Comparison of ENCODE assay signal across 1 cellular context in genomic region chr2:8514748-8515389, GRCh38.
TF ChIP-seq lines count a peak whose summit lies in the region.

No MANE protein-coding gene starts in this region.

TF ChIP-seq in GM12878, 131 proteins besides CTCF, POLR2A, EP300 and RAD21 (continued from another document):
- TF ChIP-seq, protein P1, sequence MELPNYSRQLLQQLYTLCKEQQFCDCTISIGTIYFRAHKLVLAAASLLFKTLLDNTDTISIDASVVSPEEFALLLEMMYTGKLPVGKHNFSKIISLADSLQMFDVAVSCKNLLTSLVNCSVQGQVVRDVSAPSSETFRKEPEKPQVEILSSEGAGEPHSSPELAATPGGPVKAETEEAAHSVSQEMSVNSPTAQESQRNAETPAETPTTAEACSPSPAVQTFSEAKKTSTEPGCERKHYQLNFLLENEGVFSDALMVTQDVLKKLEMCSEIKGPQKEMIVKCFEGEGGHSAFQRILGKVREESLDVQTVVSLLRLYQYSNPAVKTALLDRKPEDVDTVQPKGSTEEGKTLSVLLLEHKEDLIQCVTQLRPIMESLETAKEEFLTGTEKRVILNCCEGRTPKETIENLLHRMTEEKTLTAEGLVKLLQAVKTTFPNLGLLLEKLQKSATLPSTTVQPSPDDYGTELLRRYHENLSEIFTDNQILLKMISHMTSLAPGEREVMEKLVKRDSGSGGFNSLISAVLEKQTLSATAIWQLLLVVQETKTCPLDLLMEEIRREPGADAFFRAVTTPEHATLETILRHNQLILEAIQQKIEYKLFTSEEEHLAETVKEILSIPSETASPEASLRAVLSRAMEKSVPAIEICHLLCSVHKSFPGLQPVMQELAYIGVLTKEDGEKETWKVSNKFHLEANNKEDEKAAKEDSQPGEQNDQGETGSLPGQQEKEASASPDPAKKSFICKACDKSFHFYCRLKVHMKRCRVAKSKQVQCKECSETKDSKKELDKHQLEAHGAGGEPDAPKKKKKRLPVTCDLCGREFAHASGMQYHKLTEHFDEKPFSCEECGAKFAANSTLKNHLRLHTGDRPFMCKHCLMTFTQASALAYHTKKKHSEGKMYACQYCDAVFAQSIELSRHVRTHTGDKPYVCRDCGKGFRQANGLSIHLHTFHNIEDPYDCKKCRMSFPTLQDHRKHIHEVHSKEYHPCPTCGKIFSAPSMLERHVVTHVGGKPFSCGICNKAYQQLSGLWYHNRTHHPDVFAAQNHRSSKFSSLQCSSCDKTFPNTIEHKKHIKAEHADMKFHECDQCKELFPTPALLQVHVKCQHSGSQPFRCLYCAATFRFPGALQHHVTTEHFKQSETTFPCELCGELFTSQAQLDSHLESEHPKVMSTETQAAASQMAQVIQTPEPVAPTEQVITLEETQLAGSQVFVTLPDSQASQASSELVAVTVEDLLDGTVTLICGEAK (IDR thresholded peaks at IDR 0.05; ENCODE audit: borderline replicate concordance), result no peak
- TF ChIP-seq ZNF207 (IDR thresholded peaks at IDR 0.05; ENCODE audit: borderline replicate concordance) (peak; percentile 56), E4F1 (IDR thresholded peaks at IDR 0.05; ENCODE audit: borderline replicate concordance, partially characterized antibody) (no peak), ESRRA (IDR thresholded peaks at IDR 0.05; ENCODE audit: low read length) (no peak), TARDBP (IDR thresholded peaks at IDR 0.05; ENCODE audit: borderline replicate concordance) (no peak), CBX3 (IDR thresholded peaks at IDR 0.05; ENCODE audit: borderline replicate concordance, low read depth) (no peak), CHD4 (IDR thresholded peaks at IDR 0.05) (peak; percentile 94; the same call in 1 of the 2 replicates), IKZF1 (conservative IDR thresholded peaks at IDR 0.05) (peak; percentile 94), BRCA1 (IDR thresholded peaks at IDR 0.05; ENCODE audit: low read depth, low read length) (no peak), CREB1 (IDR thresholded peaks at IDR 0.05; ENCODE audit: low read depth) (peak; percentile 59; the same call in 1 of the 2 replicates), ATF7 (IDR thresholded peaks at IDR 0.05; ENCODE audit: low read depth) (peak; percentile 87), RFX5 (IDR thresholded peaks at IDR 0.05; ENCODE audit: low read depth, low read length) (no peak), FOXK2 (IDR thresholded peaks at IDR 0.05) (peak; percentile 73), ELK1 (IDR thresholded peaks at IDR 0.05; ENCODE audit: low read depth, low read length) (no peak), HSF1 (IDR thresholded peaks at IDR 0.05; ENCODE audit: low read depth, low read length) (no peak), BMI1 (IDR thresholded peaks at IDR 0.05; ENCODE audit: borderline replicate concordance) (peak; percentile 59; the same call in 1 of the 2 replicates), HDAC2 (IDR thresholded peaks at IDR 0.05) (no peak), SMC3 (IDR thresholded peaks at IDR 0.05; ENCODE audit: borderline replicate concordance, low read length) (peak; percentile 35; the same call in 1 of the 2 replicates), IRF4 (IDR thresholded peaks at IDR 0.05; ENCODE audit: low read depth, low read length) (peak; percentile 79), ZZZ3 (IDR thresholded peaks at IDR 0.05; ENCODE audit: control insufficient read depth, insufficient read length, low read depth) (no peak), CEBPB (IDR thresholded peaks at IDR 0.05; ENCODE audit: borderline replicate concordance in 1 of 2, low read depth in 2 of 2, low read length in 2 of 2) (0 out of 4 replicates have a peak, but pooled peaks of 1 of the 2 experiments have one; percentile 67), ZNF687 (IDR thresholded peaks at IDR 0.05) (0 out of 2 replicates have a peak, but pooled peaks have one; percentile 45), CBFB (IDR thresholded peaks at IDR 0.05; ENCODE audit: low read depth) (peak; percentile 72), NR2C1 (IDR thresholded peaks at IDR 0.05) (no peak), SREBF2 (IDR thresholded peaks at IDR 0.05; ENCODE audit: low read length) (no peak), HDGF (IDR thresholded peaks at IDR 0.05) (no peak), SMARCA5 (IDR thresholded peaks at IDR 0.05) (peak; percentile 97), CHD1 (IDR thresholded peaks at IDR 0.05; ENCODE audit: low read depth, low read length) (no peak; the same call in 1 of the 2 replicates), CHD2 (IDR thresholded peaks at IDR 0.05; ENCODE audit: borderline replicate concordance, low read depth, low read length) (peak; percentile 65; the same call in 1 of the 2 replicates)
- TF ChIP-seq, protein P2, sequence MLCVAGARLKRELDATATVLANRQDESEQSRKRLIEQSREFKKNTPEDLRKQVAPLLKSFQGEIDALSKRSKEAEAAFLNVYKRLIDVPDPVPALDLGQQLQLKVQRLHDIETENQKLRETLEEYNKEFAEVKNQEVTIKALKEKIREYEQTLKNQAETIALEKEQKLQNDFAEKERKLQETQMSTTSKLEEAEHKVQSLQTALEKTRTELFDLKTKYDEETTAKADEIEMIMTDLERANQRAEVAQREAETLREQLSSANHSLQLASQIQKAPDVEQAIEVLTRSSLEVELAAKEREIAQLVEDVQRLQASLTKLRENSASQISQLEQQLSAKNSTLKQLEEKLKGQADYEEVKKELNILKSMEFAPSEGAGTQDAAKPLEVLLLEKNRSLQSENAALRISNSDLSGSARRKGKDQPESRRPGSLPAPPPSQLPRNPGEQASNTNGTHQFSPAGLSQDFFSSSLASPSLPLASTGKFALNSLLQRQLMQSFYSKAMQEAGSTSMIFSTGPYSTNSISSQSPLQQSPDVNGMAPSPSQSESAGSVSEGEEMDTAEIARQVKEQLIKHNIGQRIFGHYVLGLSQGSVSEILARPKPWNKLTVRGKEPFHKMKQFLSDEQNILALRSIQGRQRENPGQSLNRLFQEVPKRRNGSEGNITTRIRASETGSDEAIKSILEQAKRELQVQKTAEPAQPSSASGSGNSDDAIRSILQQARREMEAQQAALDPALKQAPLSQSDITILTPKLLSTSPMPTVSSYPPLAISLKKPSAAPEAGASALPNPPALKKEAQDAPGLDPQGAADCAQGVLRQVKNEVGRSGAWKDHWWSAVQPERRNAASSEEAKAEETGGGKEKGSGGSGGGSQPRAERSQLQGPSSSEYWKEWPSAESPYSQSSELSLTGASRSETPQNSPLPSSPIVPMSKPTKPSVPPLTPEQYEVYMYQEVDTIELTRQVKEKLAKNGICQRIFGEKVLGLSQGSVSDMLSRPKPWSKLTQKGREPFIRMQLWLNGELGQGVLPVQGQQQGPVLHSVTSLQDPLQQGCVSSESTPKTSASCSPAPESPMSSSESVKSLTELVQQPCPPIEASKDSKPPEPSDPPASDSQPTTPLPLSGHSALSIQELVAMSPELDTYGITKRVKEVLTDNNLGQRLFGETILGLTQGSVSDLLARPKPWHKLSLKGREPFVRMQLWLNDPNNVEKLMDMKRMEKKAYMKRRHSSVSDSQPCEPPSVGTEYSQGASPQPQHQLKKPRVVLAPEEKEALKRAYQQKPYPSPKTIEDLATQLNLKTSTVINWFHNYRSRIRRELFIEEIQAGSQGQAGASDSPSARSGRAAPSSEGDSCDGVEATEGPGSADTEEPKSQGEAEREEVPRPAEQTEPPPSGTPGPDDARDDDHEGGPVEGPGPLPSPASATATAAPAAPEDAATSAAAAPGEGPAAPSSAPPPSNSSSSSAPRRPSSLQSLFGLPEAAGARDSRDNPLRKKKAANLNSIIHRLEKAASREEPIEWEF (IDR thresholded peaks at IDR 0.05; ENCODE audit: insufficient replicate concordance, low read depth, low read length), result peak; percentile 92
- TF ChIP-seq, protein P3, sequence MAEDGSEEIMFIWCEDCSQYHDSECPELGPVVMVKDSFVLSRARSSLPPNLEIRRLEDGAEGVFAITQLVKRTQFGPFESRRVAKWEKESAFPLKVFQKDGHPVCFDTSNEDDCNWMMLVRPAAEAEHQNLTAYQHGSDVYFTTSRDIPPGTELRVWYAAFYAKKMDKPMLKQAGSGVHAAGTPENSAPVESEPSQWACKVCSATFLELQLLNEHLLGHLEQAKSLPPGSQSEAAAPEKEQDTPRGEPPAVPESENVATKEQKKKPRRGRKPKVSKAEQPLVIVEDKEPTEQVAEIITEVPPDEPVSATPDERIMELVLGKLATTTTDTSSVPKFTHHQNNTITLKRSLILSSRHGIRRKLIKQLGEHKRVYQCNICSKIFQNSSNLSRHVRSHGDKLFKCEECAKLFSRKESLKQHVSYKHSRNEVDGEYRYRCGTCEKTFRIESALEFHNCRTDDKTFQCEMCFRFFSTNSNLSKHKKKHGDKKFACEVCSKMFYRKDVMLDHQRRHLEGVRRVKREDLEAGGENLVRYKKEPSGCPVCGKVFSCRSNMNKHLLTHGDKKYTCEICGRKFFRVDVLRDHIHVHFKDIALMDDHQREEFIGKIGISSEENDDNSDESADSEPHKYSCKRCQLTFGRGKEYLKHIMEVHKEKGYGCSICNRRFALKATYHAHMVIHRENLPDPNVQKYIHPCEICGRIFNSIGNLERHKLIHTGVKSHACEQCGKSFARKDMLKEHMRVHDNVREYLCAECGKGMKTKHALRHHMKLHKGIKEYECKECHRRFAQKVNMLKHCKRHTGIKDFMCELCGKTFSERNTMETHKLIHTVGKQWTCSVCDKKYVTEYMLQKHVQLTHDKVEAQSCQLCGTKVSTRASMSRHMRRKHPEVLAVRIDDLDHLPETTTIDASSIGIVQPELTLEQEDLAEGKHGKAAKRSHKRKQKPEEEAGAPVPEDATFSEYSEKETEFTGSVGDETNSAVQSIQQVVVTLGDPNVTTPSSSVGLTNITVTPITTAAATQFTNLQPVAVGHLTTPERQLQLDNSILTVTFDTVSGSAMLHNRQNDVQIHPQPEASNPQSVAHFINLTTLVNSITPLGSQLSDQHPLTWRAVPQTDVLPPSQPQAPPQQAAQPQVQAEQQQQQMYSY (CRISPR knock-in tag; IDR thresholded peaks at IDR 0.05), result no peak
- TF ChIP-seq, protein P4, sequence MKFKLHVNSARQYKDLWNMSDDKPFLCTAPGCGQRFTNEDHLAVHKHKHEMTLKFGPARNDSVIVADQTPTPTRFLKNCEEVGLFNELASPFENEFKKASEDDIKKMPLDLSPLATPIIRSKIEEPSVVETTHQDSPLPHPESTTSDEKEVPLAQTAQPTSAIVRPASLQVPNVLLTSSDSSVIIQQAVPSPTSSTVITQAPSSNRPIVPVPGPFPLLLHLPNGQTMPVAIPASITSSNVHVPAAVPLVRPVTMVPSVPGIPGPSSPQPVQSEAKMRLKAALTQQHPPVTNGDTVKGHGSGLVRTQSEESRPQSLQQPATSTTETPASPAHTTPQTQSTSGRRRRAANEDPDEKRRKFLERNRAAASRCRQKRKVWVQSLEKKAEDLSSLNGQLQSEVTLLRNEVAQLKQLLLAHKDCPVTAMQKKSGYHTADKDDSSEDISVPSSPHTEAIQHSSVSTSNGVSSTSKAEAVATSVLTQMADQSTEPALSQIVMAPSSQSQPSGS (IDR thresholded peaks at IDR 0.05; ENCODE audit: low read length), result peak; percentile 95
